ENCODE assay signal across 9 cellular contexts in genomic region chr1:96538001-96538649, GRCh38.
DNase-seq lines count a peak whose midpoint lies in the region; ATAC-seq and TF ChIP-seq lines count a peak whose summit lies in the region.
"Had no signal": no experiment of that assay in that cellular context is flagged by ENCODE, and none has a peak within 500 bp of the region (broad histone marks: within the 10 kb centered on the region; RNA-seq: fewer than 3 reads in every experiment).

No MANE protein-coding gene starts in this region.

- POLR2A ChIA-PET in naive thymus-derived CD8-positive, alpha-beta T cell (lab: Charles Lee), result no interaction called here

- DNase-seq in AG09309 (ENCODE audit: low read depth) (no peak), NCI-H82 (lab: John Stamatoyannopoulos, UW) (peak; percentile 5), fibroblast of mammary gland (ENCODE audit: low read depth) (peak; percentile 95)
- DNase-seq in activated naive CD8-positive, alpha-beta T cell treated with anti-CD3 and anti-CD28 coated beads, Interleukin-2, amount 50 U/mL, for 24 hours, result no peak
- no peak for DNase-seq in naive thymus-derived CD8-positive, alpha-beta T cell

- peak overlapping the region in 2 of 3 experiments; percentile 26 to 31 for H3K4me3 Mint-ChIP-seq in nephron
- no peak overlapping the region for H3K4me3 Mint-ChIP-seq in activated naive CD8-positive, alpha-beta T cell treated with anti-CD3 and anti-CD28 coated beads, Interleukin-2, amount 50 U/mL, for 24 hours
- no peak overlapping the region for H3K4me3 Mint-ChIP-seq in naive thymus-derived CD8-positive, alpha-beta T cell
- H3K4me3 Mint-ChIP-seq: T-helper 1 cell treated with Interleukin-12 subunit alpha and Interleukin-12 subunit beta and Interleukin-4 antibody, amounts not matched to agents 30 μg/mL and 1 μg/mL, for 36 hours had no signal

- no peaks in the 10 kb centered on the region for H3K36me3 Mint-ChIP-seq in nephron (ENCODE audit: low read depth)
- H3K36me3 Mint-ChIP-seq in activated naive CD8-positive, alpha-beta T cell treated with anti-CD3 and anti-CD28 coated beads, Interleukin-2, amount 50 U/mL, for 24 hours (ENCODE audit: low read depth), result no peaks in the 10 kb centered on the region
- no peaks in the 10 kb centered on the region for H3K36me3 Mint-ChIP-seq in naive thymus-derived CD8-positive, alpha-beta T cell

- no peaks in the 10 kb centered on the region for H3K27me3 Mint-ChIP-seq in nephron (ENCODE audit: low read depth)
- no peaks in the 10 kb centered on the region for H3K27me3 Mint-ChIP-seq in activated naive CD8-positive, alpha-beta T cell treated with anti-CD3 and anti-CD28 coated beads, Interleukin-2, amount 50 U/mL, for 24 hours
- no peaks in the 10 kb centered on the region for H3K27me3 Mint-ChIP-seq in naive thymus-derived CD8-positive, alpha-beta T cell

- TF ChIP-seq CTCF in AG09309 (IDR thresholded peaks at IDR 0.05; ENCODE audit: control insufficient read depth, insufficient read depth, low read depth, low read length, missing control alignments) (peak; percentile 5), fibroblast of mammary gland (conservative IDR thresholded peaks at IDR 0.05; ENCODE audit: control insufficient read depth, insufficient read depth, low read depth, low read length) (peak; percentile 34), nephron (IDR thresholded peaks at IDR 0.05; ENCODE audit: unreplicated experiment in 3 of 3) (no peak)

- peak overlapping the region; percentile 98 to 99 (median 98) for H3K27ac Mint-ChIP-seq in nephron
- no peak overlapping the region for H3K27ac Mint-ChIP-seq in activated naive CD8-positive, alpha-beta T cell treated with anti-CD3 and anti-CD28 coated beads, Interleukin-2, amount 50 U/mL, for 24 hours
- no peak overlapping the region for H3K27ac Mint-ChIP-seq in naive thymus-derived CD8-positive, alpha-beta T cell
- H3K27ac Mint-ChIP-seq: T-helper 1 cell treated with Interleukin-12 subunit alpha and Interleukin-12 subunit beta and Interleukin-4 antibody, amounts not matched to agents 30 μg/mL and 1 μg/mL, for 36 hours had no signal

- peaks cover 32% of the 10 kb centered on the region for H3K4me1 Mint-ChIP-seq in nephron
- H3K4me1 Mint-ChIP-seq in activated naive CD8-positive, alpha-beta T cell treated with anti-CD3 and anti-CD28 coated beads, Interleukin-2, amount 50 U/mL, for 24 hours, result no peaks in the 10 kb centered on the region
- H3K4me1 Mint-ChIP-seq in naive thymus-derived CD8-positive, alpha-beta T cell, result no peaks in the 10 kb centered on the region

- H3K4me3 ChIP-seq in AG09309 (ENCODE audit: control insufficient read depth, low read depth, low read length) (no peak overlapping the region), fibroblast of mammary gland (ENCODE audit: control insufficient read depth, low read depth, low read length) (no peak overlapping the region)

- no peaks in the 10 kb centered on the region for H3K9me3 Mint-ChIP-seq in nephron
- peaks cover 2% of the 10 kb centered on the region for H3K9me3 Mint-ChIP-seq in activated naive CD8-positive, alpha-beta T cell treated with anti-CD3 and anti-CD28 coated beads, Interleukin-2, amount 50 U/mL, for 24 hours
- no peaks in the 10 kb centered on the region for H3K9me3 Mint-ChIP-seq in naive thymus-derived CD8-positive, alpha-beta T cell
- H3K9me3 Mint-ChIP-seq: T-helper 1 cell treated with Interleukin-12 subunit alpha and Interleukin-12 subunit beta and Interleukin-4 antibody, amounts not matched to agents 30 μg/mL and 1 μg/mL, for 36 hours had no signal

- ATAC-seq in activated naive CD8-positive, alpha-beta T cell treated with anti-CD3 and anti-CD28 coated beads, Interleukin-2, amount 50 U/mL, for 24 hours, result no peak
- ATAC-seq in naive thymus-derived CD8-positive, alpha-beta T cell, result no peak
- ATAC-seq in HG03196 (IDR thresholded peaks at IDR 0.05; ENCODE audit: unreplicated experiment) (no peak), GM18907 (IDR thresholded peaks at IDR 0.05; ENCODE audit: unreplicated experiment) (no peak)

Comparison
In these comparisons a context has a peak if more than half of its experiments do, and no peak if none do; other contexts are left out.
1. DNase-seq: peak in NCI-H82 (single experiment) and fibroblast of mammary gland (single experiment); none in AG09309 (single experiment), activated naive CD8-positive, alpha-beta T cell treated with anti-CD3 and anti-CD28 coated beads, Interleukin-2, amount 50 U/mL, for 24 hours (single experiment) and naive thymus-derived CD8-positive, alpha-beta T cell (0 of 10).
2. CTCF ChIP-seq: peak in AG09309 (single experiment) and fibroblast of mammary gland (single experiment); none in nephron (0 of 3).
3. H3K27ac Mint-ChIP-seq: peak in nephron (3 of 3); none in activated naive CD8-positive, alpha-beta T cell treated with anti-CD3 and anti-CD28 coated beads, Interleukin-2, amount 50 U/mL, for 24 hours (single experiment) and naive thymus-derived CD8-positive, alpha-beta T cell (0 of 10).
4. H3K4me3 Mint-ChIP-seq: peak in nephron (2 of 3); none in activated naive CD8-positive, alpha-beta T cell treated with anti-CD3 and anti-CD28 coated beads, Interleukin-2, amount 50 U/mL, for 24 hours (single experiment) and naive thymus-derived CD8-positive, alpha-beta T cell (0 of 10).